In genomic region chr6:87378947-87379346, GRCh38 we compare ENCODE assay signal across 21 cellular contexts. TPM values are rescaled to one million over a fixed set of nuclear protein-coding genes. Genes with fewer than 3 reads are reported as not detected.
A peak's percentile ranks its signal among the peaks of the same experiment; 100 is the strongest.
DNase-seq lines count a peak whose midpoint lies in the region; ATAC-seq and TF ChIP-seq lines count a peak whose summit lies in the region.
"Had no signal": no experiment of that assay in that cellular context is flagged by ENCODE, and none has a peak within 500 bp of the region (broad histone marks: within the 10 kb centered on the region; RNA-seq: fewer than 3 reads in every experiment).

No MANE protein-coding gene starts in this region.

- peaks cover 0 to 2% of the 10 kb centered on the region in 2 donors for H3K36me3 Mint-ChIP-seq in stimulated activated naive B cell treated with anti-CD40 and anti-IgM and Interleukin-4, amounts not matched to agents 10 μg/mL and 1 μg/mL and 100 μg/mL, for 72 hours
- H3K36me3 Mint-ChIP-seq: CD14-positive monocyte had no signal

- no peaks in the 10 kb centered on the region for H3K36me3 ChIP-seq in hepatocyte (replicated peaks; ENCODE audit: insufficient read depth, low read depth)
- H3K36me3 ChIP-seq: ascending aorta, neural progenitor cell, SJCRH30 had no signal

- H3K4me1 ChIP-seq in hepatocyte (ENCODE audit: insufficient read depth) = no peaks in the 10 kb centered on the region
- H3K4me1 ChIP-seq: ascending aorta, neural progenitor cell, SJCRH30 had no signal

- no peak overlapping the region for H3K27ac ChIP-seq in hepatocyte
- H3K27ac ChIP-seq: ascending aorta, neural progenitor cell, SJCRH30 had no signal

- no peaks in the 10 kb centered on the region for H3K27me3 Mint-ChIP-seq in stimulated activated naive B cell treated with anti-CD40 and anti-IgM and Interleukin-4, amounts not matched to agents 10 μg/mL and 1 μg/mL and 100 μg/mL, for 72 hours

- DNase-seq in NOMO-1 treated with DMSO at 0.1 percent for 48 hours (lab: John Stamatoyannopoulos, UW; ENCODE audit: unreplicated experiment) (peak; percentile 5), NOMO-1 treated with dmso at 0.1 percent for 144 hours (lab: John Stamatoyannopoulos, UW; ENCODE audit: unreplicated experiment) (no peak), NB4 (ENCODE audit: low read depth) (peak; percentile 30), hepatocyte (ENCODE audit: low spot score) (no peak), hepatic stellate cell (ENCODE audit: low spot score) (no peak)
- DNase-seq in stimulated activated naive B cell treated with anti-CD40 and anti-IgM and Interleukin-4, amounts not matched to agents 10 μg/mL and 1 μg/mL and 100 μg/mL, for 72 hours = peak; percentile 2
- DNase-seq: activated naive CD4-positive, alpha-beta T cell treated with Interleukin-2 at 50 U/mL for 16 hours; DMS79; H7; NCI-H1694; NCI-H446 treated with DMSO at 0.1 percent for 48 hours; OCI-M1; stimulated activated CD4-positive, alpha-beta T cell treated with anti-CD3 and anti-CD28 coated beads, Interleukin-12 subunit alpha, Interleukin-12 subunit beta, amount 100 ng/mL, for 4 hours had no signal

- H3K4me3 Mint-ChIP-seq in stimulated activated naive B cell treated with anti-CD40 and anti-IgM and Interleukin-4, amounts not matched to agents 10 μg/mL and 1 μg/mL and 100 μg/mL, for 72 hours = peak overlapping the region; percentile 61 to 74
- H3K4me3 Mint-ChIP-seq: neural progenitor cell; T-helper 2 cell treated with Interferon-gamma antibody and Interleukin-4, amounts not matched to agents 5 μg/mL and 100 μg/mL, for 36 hours had no signal

- TF ChIP-seq CTCF in NB4 (IDR thresholded peaks at IDR 0.05; ENCODE audit: low read depth, low read length) = no peak
- TF ChIP-seq CTCF in hepatocyte (IDR thresholded peaks at IDR 0.05; ENCODE audit: poor library complexity) = no peak

- H4K20me1 ChIP-seq in hepatocyte (ENCODE audit: insufficient read depth, poor library complexity, severe bottlenecking) = no peaks in the 10 kb centered on the region

- H3K9me3 ChIP-seq in hepatocyte (ENCODE audit: low read depth) = no peaks in the 10 kb centered on the region
- H3K9me3 ChIP-seq: ascending aorta, SJCRH30 had no signal

- ATAC-seq in GM21717 (IDR thresholded peaks at IDR 0.05; ENCODE audit: unreplicated experiment) = peak; percentile 60
- peak; percentile 81 to 82 for ATAC-seq in stimulated activated naive B cell treated with anti-CD40 and anti-IgM and Interleukin-4, amounts not matched to agents 10 μg/mL and 1 μg/mL and 100 μg/mL, for 72 hours (replicated peaks)
- no peak for ATAC-seq in HG02588 (IDR thresholded peaks at IDR 0.05; ENCODE audit: unreplicated experiment)

- H3K9me2 ChIP-seq in hepatocyte (replicated peaks; ENCODE audit: insufficient read depth) = no peaks in the 10 kb centered on the region

- H3K4me3 ChIP-seq in NB4 (ENCODE audit: low read depth, low read length) (no peak overlapping the region), hepatocyte (no peak overlapping the region)
- H3K4me3 ChIP-seq: ascending aorta, neural progenitor cell, SJCRH30 had no signal

- H3K4me2 ChIP-seq in hepatocyte = no peak overlapping the region
- H3K4me2 ChIP-seq: neural progenitor cell had no signal

- H3K4me1 Mint-ChIP-seq in stimulated activated naive B cell treated with anti-CD40 and anti-IgM and Interleukin-4, amounts not matched to agents 10 μg/mL and 1 μg/mL and 100 μg/mL, for 72 hours = peaks cover 8 to 19% of the 10 kb centered on the region in 2 donors
- H3K4me1 Mint-ChIP-seq: neural progenitor cell had no signal

- H3K79me2 ChIP-seq in hepatocyte = no peaks in the 10 kb centered on the region

- peak overlapping the region; percentile 85 for H3K27ac Mint-ChIP-seq in stimulated activated naive B cell treated with anti-CD40 and anti-IgM and Interleukin-4, amounts not matched to agents 10 μg/mL and 1 μg/mL and 100 μg/mL, for 72 hours
- H3K27ac Mint-ChIP-seq: neural progenitor cell; T-helper 2 cell treated with Interferon-gamma antibody and Interleukin-4, amounts not matched to agents 5 μg/mL and 100 μg/mL, for 36 hours had no signal

- H2AFZ ChIP-seq in hepatocyte = no peak overlapping the region
- H2AFZ ChIP-seq: neural progenitor cell had no signal

- WGBS in hepatocyte (ENCODE audit: low lambda C conversion rate, missing lambda C conversion rate) = 93% methylated on average over 4 of the region's 4 CpGs

- no peaks in the 10 kb centered on the region for H3K27me3 ChIP-seq in hepatocyte
- H3K27me3 ChIP-seq: ascending aorta, neural progenitor cell, SJCRH30 had no signal

- TF ChIP-seq POLR2A in NB4 (IDR thresholded peaks at IDR 0.05; ENCODE audit: extremely low read depth, insufficient read length) = no peak

- no peaks in the 10 kb centered on the region for H3K9me3 Mint-ChIP-seq in stimulated activated naive B cell treated with anti-CD40 and anti-IgM and Interleukin-4, amounts not matched to agents 10 μg/mL and 1 μg/mL and 100 μg/mL, for 72 hours
- H3K9me3 Mint-ChIP-seq: neural progenitor cell; T-helper 2 cell treated with Interferon-gamma antibody and Interleukin-4, amounts not matched to agents 5 μg/mL and 100 μg/mL, for 36 hours had no signal

RNA-seq across cellular contexts. Expression of gene CFAP206, which starts 28.8 kb away (rescaled TPM):
- total RNA-seq in hepatocyte = 0.08 and 0.20 TPM in 2 replicates
- polyA plus RNA-seq in hepatocyte = 0.38 TPM in 1 of 2 replicates, not detected in the other
- polyA plus RNA-seq: CD14-positive monocyte had no signal

RNA-seq across cellular contexts. Expression of gene C6orf163, which starts 34.3 kb away (rescaled TPM):
- total RNA-seq in hepatocyte = 1.3 and 2.5 TPM in 2 replicates
- polyA plus RNA-seq in hepatocyte = 0.64 TPM in 2 replicates
- total RNA-seq: ascending aorta, M059J had no signal

RNA-seq across cellular contexts. Expression of gene GJB7, which starts 49.9 kb away (rescaled TPM):
- total RNA-seq in hepatocyte = 0.07 TPM in 1 of 2 replicates, not detected in the other
- polyA plus RNA-seq in hepatocyte = 0.36 TPM in 1 of 2 replicates, not detected in the other
- total RNA-seq: ascending aorta, M059J, SJCRH30 had no signal
- polyA plus RNA-seq: CD14-positive monocyte had no signal

RNA-seq across cellular contexts. Expression of gene SMIM8, which starts 56.6 kb away (rescaled TPM):
- total RNA-seq in hepatocyte = 9.5 and 9.8 TPM in 2 replicates
- polyA plus RNA-seq in hepatocyte = 6.5 and 10.7 TPM in 2 replicates

Comparison
In these comparisons a context has a peak if more than half of its experiments do, and no peak if none do; other contexts are left out.
1. DNase-seq: peak in NOMO-1 treated with DMSO at 0.1 percent for 48 hours (single experiment), NB4 (single experiment) and stimulated activated naive B cell treated with anti-CD40 and anti-IgM and Interleukin-4, amounts not matched to agents 10 μg/mL and 1 μg/mL and 100 μg/mL, for 72 hours (single experiment); none in NOMO-1 treated with dmso at 0.1 percent for 144 hours (single experiment), hepatocyte (single experiment) and hepatic stellate cell (single experiment).